18 cellular contexts compared by ENCODE assay signal in genomic region chr1:183490932-183491331, GRCh38. TPM values are rescaled to one million over a fixed set of nuclear protein-coding genes. Genes with fewer than 3 reads are reported as not detected.
DNase-seq lines count a peak whose midpoint lies in the region; ATAC-seq and TF ChIP-seq lines count a peak whose summit lies in the region.
"Had no signal": no experiment of that assay in that cellular context is flagged by ENCODE, and none has a peak within 500 bp of the region (broad histone marks: within the 10 kb centered on the region; RNA-seq: fewer than 3 reads in every experiment).

No MANE protein-coding gene starts in this region.

- TF ChIP-seq CTCF in type B pancreatic cell (conservative IDR thresholded peaks at IDR 0.05): no peak

- H3K4ac ChIP-seq in mesendoderm (ENCODE audit: low read depth, low read length): no peak overlapping the region

- H3K23ac ChIP-seq in mesendoderm (ENCODE audit: low read length): no peak overlapping the region

- H2AFZ ChIP-seq in Karpas-422 (ENCODE audit: low read length): no peak overlapping the region

- WGBS in right cardiac atrium: 72% methylated on average over 5 of the region's 5 CpGs
- no CpG with 5 or more reads among the region's 5 CpGs for WGBS in mesendoderm (ENCODE audit: extremely low coverage, insufficient coverage, low lambda C conversion rate)

- peaks cover 11% of the 10 kb centered on the region for H3K36me3 Mint-ChIP-seq in type B pancreatic cell

- peaks cover 46 to 92% (median 74%) of the 10 kb centered on the region in 11 experiments; a peak in 19 of 22 replicates for H4K20me1 ChIP-seq in BLaER1 treated with 17β-estradiol and CSF1 and Interleukin-3, amounts not matched to agents 10 nM and 100 nM
- peaks cover 19% of the 10 kb centered on the region for H4K20me1 ChIP-seq in Karpas-422 (ENCODE audit: insufficient read depth, low read depth, low read length)

- no peak overlapping the region for H2BK15ac ChIP-seq in mesendoderm (replicated peaks; ENCODE audit: low read depth)

- H3K4me3 ChIP-seq in right cardiac atrium (ENCODE audit: low read length): no peak overlapping the region
- no peak overlapping the region for H3K4me3 ChIP-seq in BLaER1 treated with 17β-estradiol and CSF1 and Interleukin-3, amounts not matched to agents 10 nM and 100 nM
- H3K4me3 ChIP-seq in Karpas-422 (ENCODE audit: low read length): no peak overlapping the region
- no peak overlapping the region for H3K4me3 ChIP-seq in mesendoderm (ENCODE audit: low read length)

- no peaks in the 10 kb centered on the region for H3K27me3 Mint-ChIP-seq in type B pancreatic cell

- H3K27me3 ChIP-seq in right cardiac atrium (ENCODE audit: control insufficient read depth, insufficient read depth) (no peaks in the 10 kb centered on the region), Karpas-422 (ENCODE audit: low read length) (no peaks in the 10 kb centered on the region), mesendoderm (ENCODE audit: insufficient read depth, low read length, poor library complexity) (no peaks in the 10 kb centered on the region)
- H3K27me3 ChIP-seq in BLaER1 treated with 17β-estradiol and CSF1 and Interleukin-3, amounts not matched to agents 10 nM and 100 nM: no peaks in the 10 kb centered on the region

- H4K8ac ChIP-seq in mesendoderm (ENCODE audit: low read depth, low read length): no peak overlapping the region

- H2AK5ac ChIP-seq in mesendoderm (ENCODE audit: low read length): no peak overlapping the region

- no peak overlapping the region for H2BK120ac ChIP-seq in mesendoderm (ENCODE audit: low read depth, low read length)

- H3K4me1 Mint-ChIP-seq in type B pancreatic cell (ENCODE audit: unreplicated experiment): peaks cover 4% of the 10 kb centered on the region

- H3K27ac ChIP-seq in right cardiac atrium (ENCODE audit: low read length) (no peak overlapping the region), Karpas-422 (ENCODE audit: low read length) (peak overlapping the region; percentile 79), mesendoderm (ENCODE audit: low read depth, low read length) (no peak overlapping the region)
- peak overlapping the region in 3 of 11 experiments; percentile 27 to 49 (median 39); a peak in 4 of 22 replicates for H3K27ac ChIP-seq in BLaER1 treated with 17β-estradiol and CSF1 and Interleukin-3, amounts not matched to agents 10 nM and 100 nM
- H3K27ac ChIP-seq: C4-2B had no signal

- H3K4me1 ChIP-seq in right cardiac atrium (ENCODE audit: control insufficient read depth, insufficient read depth, low read length) (peaks cover 3% of the 10 kb centered on the region), Karpas-422 (ENCODE audit: low read length) (peaks cover 93% of the 10 kb centered on the region), mesendoderm (ENCODE audit: control insufficient read depth, low read depth, low read length) (no peaks in the 10 kb centered on the region)
- H3K4me1 ChIP-seq in BLaER1 treated with 17β-estradiol and CSF1 and Interleukin-3, amounts not matched to agents 10 nM and 100 nM: peaks cover 21 to 78% (median 48%) of the 10 kb centered on the region in 10 experiments; a peak in 19 of 20 replicates

- DNase-seq in Right ventricle myocardium superior (no peak), right cardiac atrium (no peak), Karpas-422 (no peak), dermis blood vessel endothelial cell (peak; percentile 15), mesendoderm (no peak), type B pancreatic cell (ENCODE audit: extremely low spot score, unreplicated experiment) (no peak)
- DNase-seq in activated T-cell treated with anti-CD3 and anti-CD28 coated beads, Interleukin-2, amount 50 U/mL, for 48 hours: no peak
- DNase-seq: ACHN; CD8-positive, alpha-beta T cell; COR-L47; DMS153; DMS79 treated with DMSO at 0.1 percent for 48 hours; EL; GDM1; HCEC 1CT; IMR-90 had no signal

- H3K9me3 Mint-ChIP-seq in type B pancreatic cell: no peaks in the 10 kb centered on the region
- H3K9me3 Mint-ChIP-seq: CD8-positive, alpha-beta T cell had no signal

- H3K56ac ChIP-seq in mesendoderm (ENCODE audit: low read length): no peak overlapping the region

- H3K79me2 ChIP-seq in Karpas-422 (ENCODE audit: low read length) (peaks cover 100% of the 10 kb centered on the region), mesendoderm (ENCODE audit: control insufficient read depth, insufficient read depth, low read length) (peaks cover 52% of the 10 kb centered on the region)

- peak; percentile 10 for ATAC-seq in Right ventricle myocardium superior (ENCODE audit: poor library complexity)
- ATAC-seq in right cardiac atrium: no peak
- ATAC-seq: CD8-positive, alpha-beta T cell had no signal

- H3K27ac Mint-ChIP-seq in type B pancreatic cell: no peak overlapping the region
- H3K27ac Mint-ChIP-seq: CD8-positive, alpha-beta T cell had no signal

- H3K79me1 ChIP-seq in mesendoderm (ENCODE audit: low read length): peaks cover 7% of the 10 kb centered on the region

- H3K9ac ChIP-seq in BLaER1 treated with 17β-estradiol and CSF1 and Interleukin-3, amounts not matched to agents 10 nM and 100 nM: no peak overlapping the region
- no peak overlapping the region for H3K9ac ChIP-seq in Karpas-422 (ENCODE audit: low read length)
- H3K9ac ChIP-seq in mesendoderm (ENCODE audit: low read length): no peak overlapping the region

- H3K9me3 ChIP-seq in right cardiac atrium (ENCODE audit: control insufficient read depth, low read length): no peaks in the 10 kb centered on the region
- H3K9me3 ChIP-seq in BLaER1 treated with 17β-estradiol and CSF1 and Interleukin-3, amounts not matched to agents 10 nM and 100 nM (replicated peaks in 1 of 11): peaks cover 0 to 24% (median 0%) of the 10 kb centered on the region in 11 experiments; a peak in 9 of 22 replicates
- no peaks in the 10 kb centered on the region for H3K9me3 ChIP-seq in Karpas-422 (ENCODE audit: low read length)

- no peak overlapping the region for H3K18ac ChIP-seq in mesendoderm (ENCODE audit: low read length)

- H4K5ac ChIP-seq in mesendoderm (ENCODE audit: low read length): no peak overlapping the region

- H3K4me2 ChIP-seq in BLaER1 treated with 17β-estradiol and CSF1 and Interleukin-3, amounts not matched to agents 10 nM and 100 nM: peak overlapping the region in 7 of 11 experiments; percentile 19 to 54 (median 47); a peak in 7 of 22 replicates
- H3K4me2 ChIP-seq in Karpas-422 (ENCODE audit: low read depth, low read length, poor library complexity, severe bottlenecking) (peak overlapping the region; percentile 27), mesendoderm (ENCODE audit: low read length) (no peak overlapping the region)

- intact Hi-C loops in Right ventricle myocardium superior (cut with DNase I) (no loop called here), right cardiac atrium (cut with DNase I) (no loop called here)

- H2BK5ac ChIP-seq in mesendoderm (ENCODE audit: low read length): no peak overlapping the region

- H3K36me3 ChIP-seq in BLaER1 treated with 17β-estradiol and CSF1 and Interleukin-3, amounts not matched to agents 10 nM and 100 nM: peaks cover 0 to 42% (median 30%) of the 10 kb centered on the region in 11 experiments; a peak in 19 of 22 replicates
- H3K36me3 ChIP-seq in Karpas-422 (ENCODE audit: insufficient read depth, low read length): peaks cover 14% of the 10 kb centered on the region; the same call in 1 of the 2 replicates
- no peaks in the 10 kb centered on the region for H3K36me3 ChIP-seq in mesendoderm (ENCODE audit: control insufficient read depth, insufficient read depth, low read length)

- no peak overlapping the region for H3K4me3 Mint-ChIP-seq in type B pancreatic cell
- H3K4me3 Mint-ChIP-seq: CD8-positive, alpha-beta T cell had no signal

- no peaks in the 10 kb centered on the region for H3K9me2 ChIP-seq in Karpas-422 (replicated peaks; ENCODE audit: insufficient read depth, low read length)

RNA-seq across cellular contexts. Expression of gene SMG7, which starts 18.6 kb away (rescaled TPM):
- total RNA-seq in Right ventricle myocardium superior (41.1 TPM), right cardiac atrium (10 to 100 TPM; 35.6 to 50.8 (median 44.0) TPM), dermis blood vessel endothelial cell (26.7 and 44.4 TPM in 2 replicates), type B pancreatic cell (ENCODE audit: low replicate concordance) (63.4 and 69.6 TPM in 2 replicates)
- polyA plus RNA-seq in right cardiac atrium: 18.6 TPM
- 41.1 and 99.7 TPM in 2 replicates for total RNA-seq in Karpas-422 (2014; rRNA removed; shearing (Covaris generic); ENCODE audit: low replicate concordance)
- 39.7 TPM for polyA plus RNA-seq in mesendoderm (2013, experiment 1 of 2)
- 39.7 TPM for polyA plus RNA-seq in mesendoderm (2013, experiment 2 of 2)
